1 cellular context compared by ENCODE assay signal in the genomic region with DNA sequence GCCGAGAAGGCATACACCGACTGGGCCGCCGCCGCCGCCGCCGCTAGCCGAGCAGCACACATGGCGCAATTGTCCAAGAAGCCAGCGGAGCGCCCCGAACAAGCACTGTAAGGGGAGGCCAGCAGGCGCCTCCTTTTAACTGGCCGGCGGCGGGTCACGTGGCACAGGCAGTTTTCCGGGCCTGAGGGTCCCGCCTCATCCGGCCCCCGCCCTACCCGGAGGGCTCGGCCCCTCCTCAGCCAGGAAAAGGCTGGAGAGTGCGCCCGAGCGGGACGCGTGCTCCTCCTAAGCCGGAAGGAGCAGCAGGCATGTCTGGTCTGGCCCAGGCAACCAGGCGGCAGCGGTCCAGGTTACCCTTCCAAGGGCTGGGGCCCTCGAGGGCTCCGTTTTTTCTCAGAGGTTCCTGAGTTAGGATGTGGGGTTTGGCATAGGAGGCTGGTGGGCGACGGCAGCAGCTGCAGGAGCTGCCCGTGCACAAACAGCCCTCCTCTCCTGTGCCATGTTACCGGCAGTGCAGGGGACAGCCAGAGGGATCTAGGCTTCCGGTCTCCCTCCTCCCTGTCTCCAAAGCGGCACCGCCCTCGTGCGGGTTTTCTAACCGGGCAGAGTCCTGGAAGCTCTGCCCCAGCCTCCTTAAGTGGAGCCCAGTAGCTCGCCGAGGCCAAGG.
TF ChIP-seq lines count a peak whose summit lies in the region.

A gene (minus strand): TSS at position 137 of the 667 bp plus-strand sequence. CDS start 75 bp downstream, at position 62.

TF ChIP-seq in Ishikawa, 13 proteins besides CTCF, POLR2A, EP300 and RAD21 (continued from another document):
- TF ChIP-seq, protein P1, sequence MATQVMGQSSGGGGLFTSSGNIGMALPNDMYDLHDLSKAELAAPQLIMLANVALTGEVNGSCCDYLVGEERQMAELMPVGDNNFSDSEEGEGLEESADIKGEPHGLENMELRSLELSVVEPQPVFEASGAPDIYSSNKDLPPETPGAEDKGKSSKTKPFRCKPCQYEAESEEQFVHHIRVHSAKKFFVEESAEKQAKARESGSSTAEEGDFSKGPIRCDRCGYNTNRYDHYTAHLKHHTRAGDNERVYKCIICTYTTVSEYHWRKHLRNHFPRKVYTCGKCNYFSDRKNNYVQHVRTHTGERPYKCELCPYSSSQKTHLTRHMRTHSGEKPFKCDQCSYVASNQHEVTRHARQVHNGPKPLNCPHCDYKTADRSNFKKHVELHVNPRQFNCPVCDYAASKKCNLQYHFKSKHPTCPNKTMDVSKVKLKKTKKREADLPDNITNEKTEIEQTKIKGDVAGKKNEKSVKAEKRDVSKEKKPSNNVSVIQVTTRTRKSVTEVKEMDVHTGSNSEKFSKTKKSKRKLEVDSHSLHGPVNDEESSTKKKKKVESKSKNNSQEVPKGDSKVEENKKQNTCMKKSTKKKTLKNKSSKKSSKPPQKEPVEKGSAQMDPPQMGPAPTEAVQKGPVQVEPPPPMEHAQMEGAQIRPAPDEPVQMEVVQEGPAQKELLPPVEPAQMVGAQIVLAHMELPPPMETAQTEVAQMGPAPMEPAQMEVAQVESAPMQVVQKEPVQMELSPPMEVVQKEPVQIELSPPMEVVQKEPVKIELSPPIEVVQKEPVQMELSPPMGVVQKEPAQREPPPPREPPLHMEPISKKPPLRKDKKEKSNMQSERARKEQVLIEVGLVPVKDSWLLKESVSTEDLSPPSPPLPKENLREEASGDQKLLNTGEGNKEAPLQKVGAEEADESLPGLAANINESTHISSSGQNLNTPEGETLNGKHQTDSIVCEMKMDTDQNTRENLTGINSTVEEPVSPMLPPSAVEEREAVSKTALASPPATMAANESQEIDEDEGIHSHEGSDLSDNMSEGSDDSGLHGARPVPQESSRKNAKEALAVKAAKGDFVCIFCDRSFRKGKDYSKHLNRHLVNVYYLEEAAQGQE (IDR thresholded peaks at IDR 0.05; ENCODE audit: low read depth) = no peak
- TF ChIP-seq EGR1 (IDR thresholded peaks at IDR 0.05) = no peak
